ENCODE assay signal across 15 cellular contexts in the genomic region with DNA sequence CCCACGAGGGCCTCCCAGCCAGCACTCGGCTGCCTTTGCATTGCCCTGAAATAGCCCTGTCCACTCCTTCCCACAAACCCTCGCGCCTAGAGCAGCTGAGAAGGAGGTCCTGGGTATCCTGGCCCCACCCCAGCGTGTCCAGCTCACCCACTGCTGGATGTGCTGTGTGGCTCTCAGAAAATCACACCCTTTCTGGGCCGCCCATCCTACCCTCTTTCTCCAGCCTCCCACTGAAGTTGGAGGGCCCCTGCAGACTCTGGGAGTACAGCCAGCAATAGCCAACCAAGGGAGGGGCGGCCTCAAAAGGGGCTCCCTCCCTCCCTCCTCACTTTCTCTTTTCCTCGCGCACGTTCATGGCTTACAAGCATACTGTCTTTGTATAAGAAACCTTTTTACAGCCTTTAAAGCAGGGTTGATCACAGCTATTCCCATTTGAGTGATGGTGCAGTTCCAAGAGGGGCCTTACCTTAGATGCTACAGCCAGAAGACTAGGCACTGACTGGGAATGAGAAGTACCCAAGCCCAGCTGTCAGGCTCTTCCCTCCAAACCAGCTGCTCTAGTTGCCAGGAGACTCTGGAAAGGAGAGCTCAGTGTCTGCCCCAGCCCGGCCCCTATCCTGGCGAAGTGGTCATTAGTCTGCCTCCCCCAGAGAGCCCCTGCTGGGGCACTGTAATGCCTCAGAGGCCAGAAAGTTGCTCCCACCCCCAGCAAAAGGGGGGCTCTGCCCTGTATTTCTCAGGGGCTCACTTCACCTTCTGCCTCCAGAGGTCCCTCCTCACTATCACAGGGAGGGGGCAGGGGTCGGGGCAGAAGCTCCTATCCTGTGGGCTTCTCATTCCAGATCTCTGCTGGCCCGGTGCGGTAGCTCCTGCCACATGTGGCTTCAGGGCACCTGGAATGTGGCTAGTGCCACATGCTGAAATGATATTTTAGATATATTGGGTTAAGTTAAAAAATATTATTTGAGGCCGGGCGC. TPM values are rescaled to one million over a fixed set of nuclear protein-coding genes. Genes with fewer than 3 reads are reported as not detected.
DNase-seq lines count a peak whose midpoint lies in the region; FAIRE-seq and TF ChIP-seq lines count a peak whose summit lies in the region.
"Had no signal": no experiment of that assay in that cellular context is flagged by ENCODE, and none has a peak within 500 bp of the region (broad histone marks: within the 10 kb centered on the region; RNA-seq: fewer than 3 reads in every experiment).

No MANE protein-coding gene starts in this region.

- TF ChIP-seq CTCF in right atrium auricular region (IDR thresholded peaks at IDR 0.05), result no peak
- TF ChIP-seq CTCF in transverse colon (IDR thresholded peaks at IDR 0.05), result no peak

- WGBS in transverse colon (ENCODE audit: low coverage in 1 of 2), 2 donors, result 72% methylated on average over 17 of the region's 17 CpGs; no CpG with 5 or more reads in 1 of the 2 donors

- H3K27me3 ChIP-seq in right atrium auricular region, result no peaks in the 10 kb centered on the region
- H3K27me3 ChIP-seq in transverse colon, result no peaks in the 10 kb centered on the region
- H3K27me3 ChIP-seq: ascending aorta, upper lobe of left lung had no signal

- TF ChIP-seq POLR2A in transverse colon (IDR thresholded peaks at IDR 0.05), result no peak
- no peak for TF ChIP-seq POLR2A in GM12891 (IDR thresholded peaks at IDR 0.05; ENCODE audit: low read depth, low read length)

- in situ Hi-C loops in transverse colon (cut with MboI; ENCODE audit: low pct_ligation_motif_present in 1 of 4, low pct_unique_long_range_greater_than_20kb in 1 of 4, low sequenced_read_pairs in 3 of 4), result loop anchor here in 1 of 4 donors (5.0 kb wide), 1 partner anchor 86 kb away; no protein-coding TSS in a partner anchor

- TF ChIP-seq EP300 in transverse colon (IDR thresholded peaks at IDR 0.05; ENCODE audit: low read depth), result no peak

- H3K4me3 ChIP-seq in right atrium auricular region, result no peak overlapping the region
- H3K4me3 ChIP-seq in transverse colon, result no peak overlapping the region
- H3K4me3 ChIP-seq: ascending aorta, prostate gland, upper lobe of left lung had no signal

- intact Hi-C loops in transverse colon (cut with DNase I; ENCODE audit: low total_unique reads), result no loop called here

- H3K27ac ChIP-seq in right atrium auricular region, result peak overlapping the region in 1 of 2 donors; percentile 10
- H3K27ac ChIP-seq in transverse colon, result peak overlapping the region; percentile 8 to 37 (median 30)
- H3K27ac ChIP-seq: ascending aorta, epithelial cell of prostate, prostate gland, upper lobe of left lung had no signal

- FAIRE-seq in GM12891 (lab: Jason Lieb, UNC), result no peak

- DNase-seq in DMS53 (lab: John Stamatoyannopoulos, UW) (peak; percentile 49), DMS53 treated with DMSO at 0.1 percent for 48 hours (lab: John Stamatoyannopoulos, UW; ENCODE audit: unreplicated experiment) (no peak), SHP77 (lab: John Stamatoyannopoulos, UW) (peak; percentile 72 to 74), right atrium auricular region (ENCODE audit: low spot score) (peak; percentile 63), transverse colon (no peak), NCI-H2107 treated with DMSO at 0.1 percent for 48 hours (lab: John Stamatoyannopoulos, UW; ENCODE audit: unreplicated experiment) (no peak), epidermal melanocyte (ENCODE audit: insufficient read length, low spot score) (no peak), GM12891 (ENCODE audit: insufficient read length, low spot score) (no peak)
- DNase-seq: 8988T, islet precursor cell, KG1, upper lobe of left lung had no signal

- H3K4me1 ChIP-seq in right atrium auricular region (peaks cover 0 to 14% of the 10 kb centered on the region in 2 donors), transverse colon (peaks cover 0 to 15% (median 5%) of the 10 kb centered on the region in 4 donors)
- H3K4me1 ChIP-seq: ascending aorta, prostate gland had no signal

- H3K9me3 ChIP-seq in right atrium auricular region (no peaks in the 10 kb centered on the region), transverse colon (no peaks in the 10 kb centered on the region)
- H3K9me3 ChIP-seq: ascending aorta, prostate gland, upper lobe of left lung had no signal

- H3K36me3 ChIP-seq in right atrium auricular region (no peaks in the 10 kb centered on the region), transverse colon (no peaks in the 10 kb centered on the region)
- H3K36me3 ChIP-seq: ascending aorta, prostate gland, upper lobe of left lung had no signal

TF ChIP-seq in GM12891, 5 proteins besides CTCF, POLR2A, EP300 and RAD21:
- TF ChIP-seq POLR2AphosphoS5 (IDR thresholded peaks at IDR 0.05; ENCODE audit: low read depth, low read length) (no peak), POU2F2 (IDR thresholded peaks at IDR 0.05; ENCODE audit: low read depth, low read length) (no peak), SPI1 (IDR thresholded peaks at IDR 0.05; ENCODE audit: low read depth, low read length) (no peak), TAF1 (IDR thresholded peaks at IDR 0.05; ENCODE audit: low read depth, low read length) (no peak), PAX5 (IDR thresholded peaks at IDR 0.05; ENCODE audit: insufficient read depth, low read length, severe bottlenecking) (no peak)

RNA-seq across cellular contexts. Expression of a gene that starts 38.1 kb away (rescaled TPM):
- total RNA-seq in right atrium auricular region (10 to 100 TPM; 37.3 to 46.1 TPM), transverse colon (100 to 1,000 TPM in 1 of 4 donors, 10 to 100 TPM in 2, 1 to 10 TPM in 1; 9.4 to 144 (median 27.4) TPM)
- 24.3 TPM for polyA plus RNA-seq in GM12891 (2012; ENCODE audit: low read depth, missing spikeins)

RNA-seq across cellular contexts. Expression of a gene that starts 45.2 kb away (rescaled TPM):
- total RNA-seq in right atrium auricular region (1 to 10 TPM; 1.6 to 3.6 TPM), transverse colon (1 to 10 TPM in 2 of 4 donors, under 1 TPM in 1, not detected in 1; 0.55 to 6.8 (median 1.1) TPM)
- not detected for polyA plus RNA-seq in GM12891 (2012; ENCODE audit: low read depth, missing spikeins)
- total RNA-seq: ascending aorta had no signal

RNA-seq across cellular contexts. Expression of a gene that starts 47.8 kb away (rescaled TPM):
- total RNA-seq in right atrium auricular region, result 10 to 100 TPM; 44.6 to 52.7 TPM
- 10 to 100 TPM; 16.1 to 83.8 (median 43.4) TPM for total RNA-seq in transverse colon
- 97.0 TPM for polyA plus RNA-seq in GM12891 (2012; ENCODE audit: low read depth, missing spikeins)

Comparison
In these comparisons a context has a peak if more than half of its experiments do, and no peak if none do; other contexts are left out.
1. DNase-seq: peak in DMS53 (single experiment), SHP77 (2 of 2) and right atrium auricular region (single experiment); none in DMS53 treated with DMSO at 0.1 percent for 48 hours (single experiment), transverse colon (single experiment), NCI-H2107 treated with DMSO at 0.1 percent for 48 hours (single experiment), epidermal melanocyte (single experiment) and GM12891 (single experiment).